10 cellular contexts compared by ENCODE assay signal in the genomic region with DNA sequence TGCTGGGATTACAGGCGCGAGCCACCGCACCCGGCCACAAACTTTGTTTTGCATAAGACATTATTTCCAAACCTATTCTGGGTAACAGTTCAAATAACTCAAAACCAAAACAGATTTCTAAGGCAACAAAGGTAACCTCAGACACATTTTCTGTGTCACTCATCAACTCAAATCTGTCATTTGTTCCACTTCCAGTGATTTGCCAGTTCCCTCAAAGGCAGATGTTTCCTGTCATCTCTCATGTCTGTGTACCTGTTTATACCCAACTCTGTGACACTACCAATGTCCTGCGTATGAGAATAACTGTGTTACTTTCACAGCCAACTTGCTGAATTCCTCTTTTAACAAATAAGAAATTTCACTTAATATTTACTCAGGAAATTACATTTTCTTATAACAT. TPM values are rescaled to one million over a fixed set of nuclear protein-coding genes. Genes with fewer than 3 reads are reported as not detected.
A peak's percentile ranks its signal among the peaks of the same experiment; 100 is the strongest.
DNase-seq lines count a peak whose midpoint lies in the region; ATAC-seq lines count a peak whose summit lies in the region.
"Had no signal": no experiment of that assay in that cellular context is flagged by ENCODE, and none has a peak within 500 bp of the region (broad histone marks: within the 10 kb centered on the region; RNA-seq: fewer than 3 reads in every experiment).

No MANE protein-coding gene starts in this region.

- ATAC-seq in GM18502 (IDR thresholded peaks at IDR 0.05; ENCODE audit: poor library complexity, unreplicated experiment) (peak; percentile 96), GM19463 (IDR thresholded peaks at IDR 0.05; ENCODE audit: unreplicated experiment) (peak; percentile 72), HG02884 (IDR thresholded peaks at IDR 0.05; ENCODE audit: unreplicated experiment) (peak; percentile 90), HG03571 (IDR thresholded peaks at IDR 0.05; ENCODE audit: unreplicated experiment) (peak; percentile 64)
- ATAC-seq: PC-3, sciatic nerve had no signal

- DNase-seq in NOMO-1 treated with DMSO at 0.1 percent for 48 hours (lab: John Stamatoyannopoulos, UW; ENCODE audit: unreplicated experiment) (no peak), mesenteric fat pad (ENCODE audit: low spot score) (no peak), hypothalamus (lab: John Stamatoyannopoulos, UW) (no peak)
- DNase-seq in activated CD4-positive, CD25-positive, alpha-beta regulatory T cell (lab: John Stamatoyannopoulos, UW) = no peak
- DNase-seq: PC-3 had no signal

RNA-seq across cellular contexts. Expression of a gene that starts 54.4 kb away (rescaled TPM):
- total RNA-seq in mesenteric fat pad = 1.3 TPM
